In the genomic region with DNA sequence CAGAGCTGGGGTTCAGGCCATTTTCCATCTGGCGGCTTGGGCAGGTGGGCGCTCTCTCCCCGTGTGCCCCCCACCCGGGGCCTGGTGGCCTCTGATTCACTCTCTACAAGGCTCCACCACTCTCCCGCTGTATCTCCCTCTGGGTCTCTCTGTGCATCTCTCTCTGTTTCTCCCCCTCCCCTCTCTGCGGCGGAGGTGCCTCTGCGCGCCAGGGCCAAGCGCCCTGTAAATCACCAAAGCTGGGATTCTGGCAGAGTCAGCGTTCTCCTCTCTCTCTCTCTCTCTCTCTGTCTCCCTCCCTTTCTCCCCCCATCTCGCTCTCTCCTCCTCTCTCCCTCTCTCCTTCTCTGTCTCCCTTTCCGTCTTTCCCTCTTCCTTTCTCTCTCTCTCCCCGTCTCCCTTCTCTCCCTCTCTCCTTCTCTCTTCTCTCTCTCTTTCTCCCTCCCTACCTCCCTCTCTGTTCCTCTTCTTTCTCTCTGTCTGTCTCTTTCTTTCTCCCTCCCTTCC, we compare ENCODE assay signal across 10 cellular contexts. TPM values are rescaled to one million over a fixed set of nuclear protein-coding genes. Genes with fewer than 3 reads are reported as not detected.
DNase-seq lines count a peak whose midpoint lies in the region; ATAC-seq, FAIRE-seq and TF ChIP-seq lines count a peak whose summit lies in the region.
"Had no signal": no experiment of that assay in that cellular context is flagged by ENCODE, and none has a peak within 500 bp of the region (broad histone marks: within the 10 kb centered on the region; RNA-seq: fewer than 3 reads in every experiment).

No MANE protein-coding gene starts in this region.

- H3K27me3 Mint-ChIP-seq in dendritic cell treated with granulocyte-macrophage colony-stimulating factor and Interleukin-4, amounts not matched to agents 40 ng/mL and 50 ng/mL, for 4 days, result no peaks in the 10 kb centered on the region
- no peaks in the 10 kb centered on the region for H3K27me3 Mint-ChIP-seq in naive thymus-derived CD8-positive, alpha-beta T cell

- 27% methylated on average over 14 of the region's 14 CpGs for WGBS in liver
- WGBS in HepG2 (ENCODE audit: low lambda C conversion rate), result 95% methylated on average over 13 of the region's 14 CpGs

- ATAC-seq in HepG2 (no peak), GM18498 (IDR thresholded peaks at IDR 0.05; ENCODE audit: unreplicated experiment) (no peak), HG03565 (IDR thresholded peaks at IDR 0.05; ENCODE audit: unreplicated experiment) (no peak)
- ATAC-seq in naive thymus-derived CD8-positive, alpha-beta T cell, result no peak

- peaks cover 5% of the 10 kb centered on the region for H3K79me2 ChIP-seq in HepG2 (ENCODE audit: insufficient read depth, low read length)

- in situ Hi-C loops in HepG2 (cut with HindIII; ENCODE audit: extremely low pct_ligation_motif_present, low pct_unique_long_range_greater_than_20kb), result no loop called here

- no peaks in the 10 kb centered on the region for H4K20me1 ChIP-seq in HepG2 (ENCODE audit: insufficient read depth, low read length)

- H3K4me1 ChIP-seq in liver (ENCODE audit: control insufficient read depth in 4 of 4, insufficient read depth in 4 of 4, low read length in 3 of 4) (peaks cover 5 to 70% (median 44%) of the 10 kb centered on the region in 4 donors), HepG2 (ENCODE audit: insufficient read depth, low read length) (peaks cover 37% of the 10 kb centered on the region), vagina (peaks cover 95% of the 10 kb centered on the region)

- intact Hi-C loops in HepG2 (cut with micrococcal nuclease; ENCODE audit: unreplicated experiment), result no loop called here
- intact Hi-C loops in dendritic cell treated with granulocyte-macrophage colony-stimulating factor and Interleukin-4, amounts not matched to agents 40 ng/mL and 50 ng/mL, for 4 days (cut with micrococcal nuclease), result no loop called here
- intact Hi-C loops in vagina (cut with DNase I), result no loop called here

- FAIRE-seq in HepG2 (lab: Jason Lieb, UNC), result no peak

- H3K27me3 ChIP-seq in liver (ENCODE audit: control insufficient read depth in 4 of 4, insufficient read depth in 4 of 4, low read length in 3 of 4) (no peaks in the 10 kb centered on the region), HepG2 (ENCODE audit: control insufficient read depth in 1 of 2, insufficient read depth in 2 of 2, low read length in 2 of 2) (no peaks in the 10 kb centered on the region), vagina (no peaks in the 10 kb centered on the region)

- no peak overlapping the region for H2AFZ ChIP-seq in HepG2 (ENCODE audit: low read length)

- H3K27ac ChIP-seq in liver (ENCODE audit: low read depth in 1 of 2, low read length in 2 of 2) (peak overlapping the region; percentile 95 to 97), HepG2 (ENCODE audit: extremely low read length, insufficient read depth, low read length) (no peak overlapping the region), vagina (peak overlapping the region; percentile 100)

- TF ChIP-seq CTCF in liver (IDR thresholded peaks at IDR 0.05; ENCODE audit: low read depth, low read length, missing input control), result no peak
- no peak for TF ChIP-seq CTCF in HepG2 (CRISPR knock-in tag; IDR thresholded peaks at IDR 0.05)
- TF ChIP-seq CTCF in vagina (IDR thresholded peaks at IDR 0.05), result peak in 1 of 3 experiments; percentile 32

- H3K36me3 ChIP-seq in liver (ENCODE audit: control insufficient read depth in 4 of 4, insufficient read depth in 3 of 4, low read depth in 1 of 4, low read length in 3 of 4) (no peaks in the 10 kb centered on the region), HepG2 (replicated peaks in 1 of 2; ENCODE audit: control insufficient read depth in 1 of 2, insufficient read depth in 2 of 2, low read length in 2 of 2) (no peaks in the 10 kb centered on the region), vagina (no peaks in the 10 kb centered on the region)

- peaks cover 52% of the 10 kb centered on the region for H3K36me3 Mint-ChIP-seq in dendritic cell treated with granulocyte-macrophage colony-stimulating factor and Interleukin-4, amounts not matched to agents 40 ng/mL and 50 ng/mL, for 4 days (ENCODE audit: low read depth)
- peaks cover 0 to 2% (median 1%) of the 10 kb centered on the region in 3 donors for H3K36me3 Mint-ChIP-seq in naive thymus-derived CD8-positive, alpha-beta T cell

- TF ChIP-seq RAD21 in liver (IDR thresholded peaks at IDR 0.05) (no peak), HepG2 (CRISPR knock-in tag; IDR thresholded peaks at IDR 0.05) (no peak)

- no peak overlapping the region for H3K4me2 ChIP-seq in HepG2 (ENCODE audit: low read depth, low read length)

- H3K9me3 ChIP-seq in liver (ENCODE audit: control insufficient read depth in 4 of 4, low read length in 3 of 4) (no peaks in the 10 kb centered on the region), HepG2 (ENCODE audit: low read length) (no peaks in the 10 kb centered on the region), vagina (no peaks in the 10 kb centered on the region)

- H3K4me3 ChIP-seq in liver (ENCODE audit: low read depth in 1 of 3, low read length in 3 of 3), result peak overlapping the region; percentile 5 to 92 (median 90)
- no peak overlapping the region for H3K4me3 ChIP-seq in HepG2 (replicated peaks in 1 of 3; ENCODE audit: insufficient read depth in 1 of 3, low read depth in 2 of 3, low read length in 3 of 3)
- H3K4me3 ChIP-seq in vagina, result peak overlapping the region; percentile 66 to 97

- peak overlapping the region; percentile 73 for H3K4me3 Mint-ChIP-seq in dendritic cell treated with granulocyte-macrophage colony-stimulating factor and Interleukin-4, amounts not matched to agents 40 ng/mL and 50 ng/mL, for 4 days
- H3K4me3 Mint-ChIP-seq in naive thymus-derived CD8-positive, alpha-beta T cell, result peak overlapping the region in 5 of 10 donors; percentile 28 to 50 (median 36)

- CTCF ChIA-PET in HepG2 (lab: Yijun Ruan, JAX; ENCODE audit: low intra/inter-chr PET ratio, low total read pairs), result no interaction called here

- H3K4me1 Mint-ChIP-seq in dendritic cell treated with granulocyte-macrophage colony-stimulating factor and Interleukin-4, amounts not matched to agents 40 ng/mL and 50 ng/mL, for 4 days (ENCODE audit: low read depth), result peaks cover 77% of the 10 kb centered on the region
- H3K4me1 Mint-ChIP-seq in naive thymus-derived CD8-positive, alpha-beta T cell, result peaks cover 29 to 53% (median 47%) of the 10 kb centered on the region in 4 donors

- POLR2A ChIA-PET in HepG2 (lab: Yijun Ruan, JAX), result no interaction called here
- POLR2A ChIA-PET in naive thymus-derived CD8-positive, alpha-beta T cell (lab: Charles Lee), result interaction anchor here (0.6 kb wide), 1 partner anchor 128 kb away, joined by 3 read pairs; no protein-coding TSS in a partner anchor

- no peak for DNase-seq in HepG2 (ENCODE audit: low spot score)
- DNase-seq in naive thymus-derived CD8-positive, alpha-beta T cell, result no peak
- DNase-seq in vagina (ENCODE audit: extremely low spot score in 2 of 2), result no peak
- no peak for DNase-seq in stimulated activated CD4-positive, alpha-beta T cell treated with anti-CD3 and anti-CD28 coated beads, Interleukin-4, amount 100 ng/mL, for 1 hour
- DNase-seq: activated CD4-positive, alpha-beta T cell treated with anti-CD3 and anti-CD28 coated beads, Interleukin-2, amount 50 U/mL, for 48 hours; NCI-H748 treated with DMSO at 0.1 percent for 48 hours had no signal

- TF ChIP-seq EP300 in HepG2 (IDR thresholded peaks at IDR 0.05; ENCODE audit: low read depth in 2 of 2, low read length in 2 of 2) (no peak), HepG2 (CRISPR knock-in tag; IDR thresholded peaks at IDR 0.05; ENCODE audit: borderline replicate concordance) (no peak)

- peak overlapping the region; percentile 89 to 97 for H3K9ac ChIP-seq in liver (ENCODE audit: low read depth in 1 of 2, low read length in 2 of 2)
- H3K9ac ChIP-seq in HepG2 (ENCODE audit: insufficient read depth, low read depth, low read length), result no peak overlapping the region

- no peaks in the 10 kb centered on the region for H3K9me3 Mint-ChIP-seq in dendritic cell treated with granulocyte-macrophage colony-stimulating factor and Interleukin-4, amounts not matched to agents 40 ng/mL and 50 ng/mL, for 4 days
- H3K9me3 Mint-ChIP-seq in naive thymus-derived CD8-positive, alpha-beta T cell, result no peaks in the 10 kb centered on the region

- TF ChIP-seq POLR2A in HepG2 (IDR thresholded peaks at IDR 0.05; ENCODE audit: insufficient read depth in 1 of 2, low read depth in 2 of 2, low read length in 2 of 2), result no peak
- no peak for TF ChIP-seq POLR2A in vagina (IDR thresholded peaks at IDR 0.05)

- H3K27ac Mint-ChIP-seq in dendritic cell treated with granulocyte-macrophage colony-stimulating factor and Interleukin-4, amounts not matched to agents 40 ng/mL and 50 ng/mL, for 4 days, result peak overlapping the region; percentile 78
- peak overlapping the region in 7 of 10 donors; percentile 10 to 93 (median 52) for H3K27ac Mint-ChIP-seq in naive thymus-derived CD8-positive, alpha-beta T cell

- BruUV-seq in HepG2 (replicated peaks; lab: Mats Ljungman, UMichigan), result no TSS peak

RNA-seq across cellular contexts. Expression of a gene that starts 3.9 kb away (rescaled TPM):
- total RNA-seq in liver, result 100 to 1,000 TPM in 1 of 2 donors, 10 to 100 TPM in 1; 12.8 to 100 TPM
- polyA plus RNA-seq in liver, result 10 to 100 TPM; 71.8 to 78.5 TPM
- total RNA-seq in HepG2 (2016; rRNA removed; fragmentation: Illumina TruSeq; extraction: Trizol), result 2.5 and 2.9 TPM in 2 replicates
- 2.9 and 3.0 TPM in 2 replicates for total RNA-seq in HepG2 (2016; cell fraction: cytosol; rRNA removed; fragmentation: Illumina TruSeq; extraction: Trizol; ENCODE audit: low read depth)
- total RNA-seq in HepG2 (2016; cell fraction: insoluble cytoplasmic fraction; rRNA removed; fragmentation: Illumina TruSeq; extraction: Trizol), result 3.0 and 3.2 TPM in 2 replicates
- 2.5 and 2.9 TPM in 2 replicates for total RNA-seq in HepG2 (2016; cell fraction: membrane; rRNA removed; fragmentation: Illumina TruSeq; extraction: Trizol)
- total RNA-seq in HepG2 (2016; cell fraction: nucleus; rRNA removed; fragmentation: Illumina TruSeq; extraction: Trizol), result 3.8 and 5.6 TPM in 2 replicates
- 1.3 and 1.6 TPM in 2 replicates for polyA plus RNA-seq in HepG2 (2011; rRNA removed)
- 0.71 and 0.79 TPM in 2 replicates for polyA plus RNA-seq in HepG2 (2011; cell fraction: cytosol; rRNA removed)
- 5.1 and 8.1 TPM in 2 replicates for polyA plus RNA-seq in HepG2 (2011; cell fraction: nucleus; rRNA removed)
- polyA plus RNA-seq in HepG2 (2012), result 5.9 and 8.4 TPM in 2 replicates
- 1.1 and 1.4 TPM in 2 replicates for polyA plus RNA-seq in HepG2 (2016; cell fraction: cytosol; fragmentation: Illumina TruSeq; extraction: Trizol; ENCODE audit: low read depth)
- 8.2 and 9.6 TPM in 2 replicates for polyA plus RNA-seq in HepG2 (2016; cell fraction: insoluble cytoplasmic fraction; fragmentation: Illumina TruSeq; extraction: Trizol; ENCODE audit: low read depth)
- polyA plus RNA-seq in HepG2 (2016; cell fraction: membrane; fragmentation: Illumina TruSeq; extraction: Trizol; ENCODE audit: low read depth), result 4.6 and 4.8 TPM in 2 replicates
- 7.4 and 9.8 TPM in 2 replicates for polyA plus RNA-seq in HepG2 (2016; cell fraction: nucleus; fragmentation: Illumina TruSeq; extraction: Trizol; ENCODE audit: insufficient read depth, low read depth)
- 5.3 and 16.7 TPM in 2 replicates for polyA minus RNA-seq in HepG2 (2011; rRNA and poly(A)+ RNA removed; ENCODE audit: low replicate concordance)
- 5.2 and 5.4 TPM in 2 replicates for polyA minus RNA-seq in HepG2 (2011; cell fraction: cytosol; rRNA and poly(A)+ RNA removed)
- 5.1 and 5.3 TPM in 2 replicates for polyA minus RNA-seq in HepG2 (2011; cell fraction: nucleus; rRNA and poly(A)+ RNA removed)
- 10 to 100 TPM; 30.2 to 34.8 TPM for total RNA-seq in naive thymus-derived CD8-positive, alpha-beta T cell
- 10 to 100 TPM in 2 of 3 donors, 1 to 10 TPM in 1; 5.8 to 15.8 (median 12.1) TPM for polyA plus RNA-seq in naive thymus-derived CD8-positive, alpha-beta T cell
- 142 TPM for total RNA-seq in vagina

Comparison
In these comparisons a context has a peak if more than half of its experiments do, and no peak if none do; other contexts are left out.
1. H3K4me3 ChIP-seq: peak in liver (3 of 3) and vagina (2 of 2); none in HepG2 (0 of 3).